Comparison of ENCODE assay signal across 19 cellular contexts in the genomic region with DNA sequence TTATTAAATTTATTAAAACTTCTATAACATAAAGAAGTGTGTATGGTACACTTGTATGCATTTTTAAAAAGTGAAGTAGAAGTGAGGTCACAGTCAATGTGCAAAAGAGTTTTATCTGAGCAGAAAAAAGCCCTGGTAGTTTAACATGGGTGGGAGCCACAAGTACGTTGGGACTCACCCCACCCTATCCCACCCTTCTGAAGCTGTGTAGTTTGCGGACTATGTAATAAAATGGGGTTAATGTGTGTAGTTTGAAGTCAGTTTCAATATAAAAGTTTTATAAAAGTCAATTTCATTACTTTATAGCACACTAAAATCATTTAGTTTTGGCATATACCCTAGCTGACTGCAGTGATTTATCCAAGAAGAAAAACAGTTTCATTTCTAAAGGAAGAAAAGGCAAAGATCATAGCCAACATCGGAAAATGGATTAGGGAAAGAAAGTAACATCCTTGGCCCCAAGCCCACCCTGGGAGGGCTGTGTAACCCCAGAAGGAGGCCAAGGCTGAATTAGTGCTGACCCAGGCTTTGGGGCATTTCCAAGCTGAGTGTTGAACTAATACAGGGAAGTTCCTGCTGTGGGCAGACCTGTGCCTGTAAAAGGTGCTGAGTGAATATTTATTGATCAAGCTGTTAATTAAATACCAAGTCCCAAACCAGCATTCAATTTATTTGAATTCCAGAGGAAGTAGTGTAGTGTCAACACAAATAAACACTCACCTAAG.
A peak's percentile ranks its signal among the peaks of the same experiment; 100 is the strongest.
DNase-seq lines count a peak whose midpoint lies in the region; ATAC-seq and TF ChIP-seq lines count a peak whose summit lies in the region.
"Had no signal": no experiment of that assay in that cellular context is flagged by ENCODE, and none has a peak within 500 bp of the region (broad histone marks: within the 10 kb centered on the region; RNA-seq: fewer than 3 reads in every experiment).

No MANE protein-coding gene starts in this region.

- ATAC-seq in mucosa of descending colon (peak; percentile 80), GM21737 (IDR thresholded peaks at IDR 0.05; ENCODE audit: unreplicated experiment) (no peak)
- ATAC-seq: CD8-positive, alpha-beta T cell; GM23338 had no signal

- no peaks in the 10 kb centered on the region for H3K36me3 Mint-ChIP-seq in activated naive CD4-positive, alpha-beta T cell treated with anti-CD3 and anti-CD28 coated beads, Interleukin-2, amount 10 ng/mL, durations not matched to agents 7 days and 5 days
- H3K36me3 Mint-ChIP-seq: CD8-positive, alpha-beta T cell; IgD-negative memory B cell had no signal

- no peak overlapping the region for H3K4me3 ChIP-seq in MG63
- H3K4me3 ChIP-seq in mucosa of descending colon, result no peak overlapping the region
- no peak overlapping the region for H3K4me3 ChIP-seq in testis
- H3K4me3 ChIP-seq: GM23338, HAP-1 had no signal

- CTCF ChIA-PET in activated naive CD4-positive, alpha-beta T cell treated with anti-CD3 and anti-CD28 coated beads, Interleukin-2, amount 10 ng/mL, durations not matched to agents 7 days and 5 days (lab: Charles Lee), result no interaction called here

- H3K27ac ChIP-seq in epithelial cell of prostate, result peak overlapping the region; percentile 36
- H3K27ac ChIP-seq in testis, result no peak overlapping the region

- no peaks in the 10 kb centered on the region for H3K27me3 Mint-ChIP-seq in activated naive CD4-positive, alpha-beta T cell treated with anti-CD3 and anti-CD28 coated beads, Interleukin-2, amount 10 ng/mL, durations not matched to agents 7 days and 5 days
- H3K27me3 Mint-ChIP-seq: IgD-negative memory B cell had no signal

- no peaks in the 10 kb centered on the region for H3K4me1 Mint-ChIP-seq in activated naive CD4-positive, alpha-beta T cell treated with anti-CD3 and anti-CD28 coated beads, Interleukin-2, amount 10 ng/mL, durations not matched to agents 7 days and 5 days
- H3K4me1 Mint-ChIP-seq: IgD-negative memory B cell had no signal

- H3K27ac Mint-ChIP-seq in activated naive CD4-positive, alpha-beta T cell treated with anti-CD3 and anti-CD28 coated beads, Interleukin-2, amount 10 ng/mL, durations not matched to agents 7 days and 5 days, result no peak overlapping the region
- H3K27ac Mint-ChIP-seq: CD8-positive, alpha-beta T cell; GM23338; IgD-negative memory B cell had no signal

- TF ChIP-seq POLR2A in testis (IDR thresholded peaks at IDR 0.05), result no peak

- H3K27me3 ChIP-seq in MG63 (no peaks in the 10 kb centered on the region; the same call in 1 of the 2 replicates), testis (no peaks in the 10 kb centered on the region)

- WGBS in testis, 2 donors, result 45 to 59% methylated on average over 3 of the region's 3 CpGs

- H3K4me1 ChIP-seq in mucosa of descending colon (ENCODE audit: low read depth), result peaks cover 20% of the 10 kb centered on the region
- peaks cover 17% of the 10 kb centered on the region for H3K4me1 ChIP-seq in testis
- H3K4me1 ChIP-seq: HAP-1 had no signal

- H3K36me3 ChIP-seq in MG63, result no peaks in the 10 kb centered on the region
- no peaks in the 10 kb centered on the region for H3K36me3 ChIP-seq in mucosa of descending colon (ENCODE audit: low read depth)
- no peaks in the 10 kb centered on the region for H3K36me3 ChIP-seq in testis (ENCODE audit: low read depth, missing control alignments)
- H3K36me3 ChIP-seq: HAP-1 had no signal

- DNase-seq in MG63, result peak; percentile 9
- no peak for DNase-seq in epithelial cell of prostate (ENCODE audit: low read depth, low spot score)
- DNase-seq in mucosa of descending colon, result peak; percentile 61 to 82 (median 62)
- DNase-seq in testis, result peak; percentile 53
- DNase-seq in activated naive CD4-positive, alpha-beta T cell treated with anti-CD3 and anti-CD28 coated beads, Interleukin-2, amount 10 ng/mL, durations not matched to agents 7 days and 5 days, result no peak
- DNase-seq in NCI-H345 (lab: John Stamatoyannopoulos, UW), result no peak
- DNase-seq in amygdala (lab: John Stamatoyannopoulos, UW), result no peak
- DNase-seq: AML-193; CD8-positive, alpha-beta T cell; DMS153; NCI-H1694; NCI-H2081; NCI-H2171; NCI-H526; Right ventricle myocardium superior had no signal

- TF ChIP-seq CTCF in mucosa of descending colon (IDR thresholded peaks at IDR 0.05), result no peak
- no peak for TF ChIP-seq CTCF in testis (IDR thresholded peaks at IDR 0.05)

- no peaks in the 10 kb centered on the region for H3K9me3 Mint-ChIP-seq in activated naive CD4-positive, alpha-beta T cell treated with anti-CD3 and anti-CD28 coated beads, Interleukin-2, amount 10 ng/mL, durations not matched to agents 7 days and 5 days
- H3K9me3 Mint-ChIP-seq: GM23338 had no signal

- no peak overlapping the region for H3K4me3 Mint-ChIP-seq in activated naive CD4-positive, alpha-beta T cell treated with anti-CD3 and anti-CD28 coated beads, Interleukin-2, amount 10 ng/mL, durations not matched to agents 7 days and 5 days
- H3K4me3 Mint-ChIP-seq: CD8-positive, alpha-beta T cell; GM23338; IgD-negative memory B cell had no signal

- intact Hi-C loops in mucosa of descending colon (cut with DNase I, micrococcal nuclease), result loop anchor here in 1 of 2 donors (10.0 kb wide), 1 partner anchor 129 kb away; no protein-coding TSS in a partner anchor
- intact Hi-C loops in testis (cut with DNase I; ENCODE audit: low total_unique reads), result no loop called here

- H3K9me3 ChIP-seq in MG63, result no peaks in the 10 kb centered on the region
- no peaks in the 10 kb centered on the region for H3K9me3 ChIP-seq in mucosa of descending colon
- H3K9me3 ChIP-seq in testis, result no peaks in the 10 kb centered on the region
- H3K9me3 ChIP-seq: HAP-1 had no signal

Comparison
In these comparisons a context has a peak if more than half of its experiments do, and no peak if none do; other contexts are left out.
1. DNase-seq: peak in MG63 (single experiment), mucosa of descending colon (3 of 3) and testis (single experiment); none in epithelial cell of prostate (single experiment), activated naive CD4-positive, alpha-beta T cell treated with anti-CD3 and anti-CD28 coated beads, Interleukin-2, amount 10 ng/mL, durations not matched to agents 7 days and 5 days (single experiment), NCI-H345 (single experiment) and amygdala (0 of 56).